In genomic region chr13:35992964-35993363, GRCh38 we compare ENCODE assay signal across 1 cellular context.
TF ChIP-seq lines count a peak whose summit lies in the region.

No MANE protein-coding gene starts in this region.

TF ChIP-seq in GM12878, 131 proteins besides CTCF, POLR2A, EP300 and RAD21 (continued from another document):
- TF ChIP-seq BCL3 (IDR thresholded peaks at IDR 0.05; ENCODE audit: borderline replicate concordance, insufficient read depth, low read depth, low read length, poor library complexity, severe bottlenecking), result no peak
- TF ChIP-seq KDM1A (IDR thresholded peaks at IDR 0.05; ENCODE audit: borderline replicate concordance), result no peak
- no peak for TF ChIP-seq NFXL1 (IDR thresholded peaks at IDR 0.05; ENCODE audit: borderline replicate concordance)
- TF ChIP-seq STAT3 (IDR thresholded peaks at IDR 0.05; ENCODE audit: low read depth, low read length), result no peak
- TF ChIP-seq JUNB (IDR thresholded peaks at IDR 0.05), result no peak
- no peak for TF ChIP-seq WRNIP1 (IDR thresholded peaks at IDR 0.05; ENCODE audit: borderline replicate concordance, low read depth, low read length)
- no peak for TF ChIP-seq BRCA1 (IDR thresholded peaks at IDR 0.05; ENCODE audit: low read depth, low read length)
- TF ChIP-seq SIN3A (IDR thresholded peaks at IDR 0.05; ENCODE audit: low read depth, low read length), result no peak
- no peak for TF ChIP-seq HDGF (IDR thresholded peaks at IDR 0.05)
- no peak for TF ChIP-seq PAX5 (IDR thresholded peaks at IDR 0.05; ENCODE audit: borderline replicate concordance, low read depth, low read length)
- 0 out of 2 replicates have a peak, but pooled peaks have one; percentile 24 for TF ChIP-seq ATF7 (IDR thresholded peaks at IDR 0.05; ENCODE audit: low read depth)
- TF ChIP-seq BHLHE40 (IDR thresholded peaks at IDR 0.05; ENCODE audit: borderline replicate concordance in 1 of 2, low read depth in 2 of 2, low read length in 1 of 2), result no peak
- no peak for TF ChIP-seq SRF (IDR thresholded peaks at IDR 0.05; ENCODE audit: low read depth in 2 of 2, low read length in 2 of 2)
- peak; percentile 32; the same call in 1 of the 2 replicates for TF ChIP-seq DPF2 (IDR thresholded peaks at IDR 0.05)
- TF ChIP-seq NFYA (IDR thresholded peaks at IDR 0.05; ENCODE audit: borderline replicate concordance, low read depth, low read length), result no peak
- TF ChIP-seq EED (IDR thresholded peaks at IDR 0.05; ENCODE audit: low read depth), result no peak
- peak; percentile 41; the same call in 1 of the 2 replicates for TF ChIP-seq PKNOX1 (IDR thresholded peaks at IDR 0.05)
- no peak for TF ChIP-seq MLLT1 (IDR thresholded peaks at IDR 0.05)
- TF ChIP-seq ZBTB33 (IDR thresholded peaks at IDR 0.05), result no peak
- no peak for TF ChIP-seq IRF3 (IDR thresholded peaks at IDR 0.05)
- no peak for TF ChIP-seq POU2F2 (IDR thresholded peaks at IDR 0.05; ENCODE audit: borderline replicate concordance, low read depth, low read length)
- TF ChIP-seq SPI1 (IDR thresholded peaks at IDR 0.05; ENCODE audit: borderline replicate concordance, insufficient read depth, low read depth, low read length), result peak; percentile 72; the same call in 1 of the 2 replicates
- TF ChIP-seq CEBPZ (IDR thresholded peaks at IDR 0.05; ENCODE audit: low read depth, low read length), result no peak
- no peak for TF ChIP-seq RUNX3 (IDR thresholded peaks at IDR 0.05; ENCODE audit: low read length)
